Comparison of ENCODE assay signal across 1 cellular context in genomic region chr5:10324519-10325370, GRCh38.
TF ChIP-seq lines count a peak whose summit lies in the region.

No MANE protein-coding gene starts in this region.

TF ChIP-seq in HepG2, 621 proteins besides CTCF, POLR2A, EP300 and RAD21:
- TF ChIP-seq RBM22 (optimal IDR thresholded peaks at IDR 0.05; ENCODE audit: low read length) (no peak), RXRB (CRISPR knock-in tag; IDR thresholded peaks at IDR 0.05; ENCODE audit: borderline replicate concordance) (no peak), RAD51 (IDR thresholded peaks at IDR 0.05; ENCODE audit: borderline replicate concordance) (no peak), NRL (CRISPR knock-in tag; IDR thresholded peaks at IDR 0.05; ENCODE audit: borderline replicate concordance) (no peak), REXO4 (CRISPR knock-in tag; IDR thresholded peaks at IDR 0.05; ENCODE audit: borderline replicate concordance) (no peak), FUBP1 (CRISPR knock-in tag; IDR thresholded peaks at IDR 0.05; ENCODE audit: borderline replicate concordance) (no peak), KLF9 (CRISPR knock-in tag; IDR thresholded peaks at IDR 0.05; ENCODE audit: low read depth) (no peak), ZNF710 (CRISPR knock-in tag; IDR thresholded peaks at IDR 0.05; ENCODE audit: borderline replicate concordance) (no peak), RFXAP (CRISPR knock-in tag; IDR thresholded peaks at IDR 0.05; ENCODE audit: borderline replicate concordance) (no peak), PRPF4 (IDR thresholded peaks at IDR 0.05; ENCODE audit: low read depth, low read length, poor library complexity, severe bottlenecking) (no peak), RFX3 (CRISPR knock-in tag; IDR thresholded peaks at IDR 0.05) (no peak), HOMEZ (CRISPR knock-in tag; IDR thresholded peaks at IDR 0.05; ENCODE audit: low read depth) (no peak), NFKB2 (CRISPR knock-in tag; IDR thresholded peaks at IDR 0.05; ENCODE audit: borderline replicate concordance) (no peak), AHR (CRISPR knock-in tag; IDR thresholded peaks at IDR 0.05) (no peak)
TF ChIP-seq in HepG2: peak in this region for 0.
